In genomic region chr3:194841515-194841841, GRCh38 we compare ENCODE assay signal across 11 cellular contexts.
DNase-seq lines count a peak whose midpoint lies in the region; ATAC-seq and TF ChIP-seq lines count a peak whose summit lies in the region.
"Had no signal": no experiment of that assay in that cellular context is flagged by ENCODE, and none has a peak within 500 bp of the region (broad histone marks: within the 10 kb centered on the region; RNA-seq: fewer than 3 reads in every experiment).

No MANE protein-coding gene starts in this region.

- H2AFZ ChIP-seq in PC-3 (ENCODE audit: low read length), result no peak overlapping the region

- no peak overlapping the region for H3K4me2 ChIP-seq in PC-3 (ENCODE audit: low read length)

- H3K79me2 ChIP-seq in PC-3 (ENCODE audit: low read length), result no peaks in the 10 kb centered on the region

- no peak for DNase-seq in left ventricle myocardium superior
- DNase-seq in cardiac septum (ENCODE audit: low spot score), result no peak
- no peak for DNase-seq in PC-3
- DNase-seq in NOMO-1 treated with dmso at 0.1 percent for 144 hours (lab: John Stamatoyannopoulos, UW; ENCODE audit: unreplicated experiment), result no peak
- DNase-seq in NCI-H146 treated with DMSO at 0.1 percent for 48 hours (lab: John Stamatoyannopoulos, UW; ENCODE audit: unreplicated experiment), result no peak
- no peak for DNase-seq in left colon
- DNase-seq: ACHN; C1 segment of cervical spinal cord; CD4-positive, alpha-beta T cell; DMS 273 treated with DMSO at 0.1 percent for 48 hours had no signal

- H3K4me1 ChIP-seq in PC-3 (ENCODE audit: insufficient read depth, low read length) (peaks cover 10% of the 10 kb centered on the region), mesodermal cell (ENCODE audit: control insufficient read depth, insufficient read depth, low read length, poor library complexity, severe bottlenecking) (peaks cover 19% of the 10 kb centered on the region)

- no peak for TF ChIP-seq CTCF in PC-3 (conservative IDR thresholded peaks at IDR 0.05; ENCODE audit: low read depth, low read length)

- intact Hi-C loops in left ventricle myocardium superior (cut with micrococcal nuclease), result no loop called here
- intact Hi-C loops in cardiac septum (cut with DNase I), result no loop called here
- intact Hi-C loops in PC-3 (cut with micrococcal nuclease), result no loop called here
- intact Hi-C loops in left colon (cut with DNase I, micrococcal nuclease), result no loop called here

- H3K27ac ChIP-seq in PC-3 (ENCODE audit: low read length) (0 out of 2 replicates have a peak overlapping the region, but pooled peaks have one; percentile 15), mesodermal cell (ENCODE audit: low read depth, low read length, severe bottlenecking) (peak overlapping the region; percentile 16)

- H3K9me2 ChIP-seq in PC-3 (replicated peaks; ENCODE audit: low read length), result no peaks in the 10 kb centered on the region

- BruUV-seq in PC-3 (replicated peaks; lab: Mats Ljungman, UMichigan), result no TSS peak

- no peaks in the 10 kb centered on the region for H3K27me3 ChIP-seq in PC-3 (ENCODE audit: low read length)

- H3F3A ChIP-seq in PC-3 (ENCODE audit: low read length, unreplicated experiment), result no peaks in the 10 kb centered on the region

- 80 to 100% methylated on average over 1 of the region's 2 CpGs for WGBS in mesodermal cell (ENCODE audit: insufficient coverage in 2 of 2), 2 experiments

- no peak overlapping the region for H3K9ac ChIP-seq in PC-3 (ENCODE audit: low read length)

- no peaks in the 10 kb centered on the region for H4K20me1 ChIP-seq in PC-3 (ENCODE audit: low read length)

- POLR2A ChIA-PET in PC-3 (lab: Charles Lee; ENCODE audit: unreplicated experiment), result no interaction called here

- H3K36me3 ChIP-seq in PC-3 (ENCODE audit: low read depth, low read length) (no peaks in the 10 kb centered on the region), mesodermal cell (ENCODE audit: control insufficient read depth, insufficient read depth, low read length) (no peaks in the 10 kb centered on the region)

- H3K9me3 ChIP-seq in PC-3 (ENCODE audit: low read length) (no peaks in the 10 kb centered on the region), mesodermal cell (ENCODE audit: control insufficient read depth, low read length) (peaks cover 4% of the 10 kb centered on the region)

- ATAC-seq in left ventricle myocardium superior, result peak; percentile 17
- no peak for ATAC-seq in PC-3
- ATAC-seq in left colon, result no peak

- CTCF ChIA-PET in PC-3 (lab: Charles Lee), result no interaction called here

- no peak overlapping the region for H3K4me3 ChIP-seq in PC-3 (ENCODE audit: low read length)
- no peak overlapping the region for H3K4me3 ChIP-seq in mesodermal cell (ENCODE audit: extremely low read depth, insufficient read depth, low read length, poor library complexity, severe bottlenecking)
